Comparison of ENCODE assay signal across 8 cellular contexts in the genomic region with DNA sequence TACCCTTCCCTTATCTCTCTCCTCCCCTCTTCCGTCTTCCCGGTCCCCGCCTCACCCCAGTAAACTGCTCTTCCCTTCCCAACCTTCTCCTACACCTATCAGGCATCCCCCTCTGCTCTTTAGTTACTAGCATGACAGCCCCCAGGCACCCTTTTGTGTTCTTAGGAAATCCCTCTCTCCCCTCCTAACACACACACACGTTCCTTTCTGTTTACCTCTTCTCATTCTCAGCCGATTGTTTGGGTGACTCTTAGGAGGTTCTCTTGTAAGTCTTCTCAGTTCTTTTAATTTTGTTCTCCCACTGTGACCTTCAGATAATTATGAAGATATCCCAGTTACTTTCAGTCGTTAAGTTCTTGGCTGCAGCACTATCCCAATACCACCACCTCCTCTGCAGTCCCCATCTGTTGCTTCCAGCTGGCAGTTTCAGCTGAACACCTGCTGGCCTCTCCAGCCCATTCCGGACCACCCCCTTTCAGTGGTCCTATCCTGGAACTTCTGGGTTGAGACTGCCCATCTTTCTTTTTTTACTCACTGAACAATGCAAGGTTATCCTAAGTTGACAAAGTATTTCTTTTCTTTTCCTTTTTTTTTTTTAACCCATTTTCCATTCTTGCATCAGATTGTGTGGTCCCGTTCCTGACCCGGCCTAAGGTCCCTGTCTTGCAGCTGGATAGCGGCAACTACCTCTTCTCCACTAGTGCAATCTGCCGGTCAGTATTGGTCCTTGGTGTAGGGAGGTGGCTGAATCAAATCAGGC. TPM values are rescaled to one million over a fixed set of nuclear protein-coding genes. Genes with fewer than 3 reads are reported as not detected.
DNase-seq lines count a peak whose midpoint lies in the region; ATAC-seq and TF ChIP-seq lines count a peak whose summit lies in the region.

No MANE protein-coding gene starts in this region.

- H3K4me3 ChIP-seq in iPS-20b (ENCODE audit: low read length) (peak overlapping the region; percentile 95), suprapubic skin (peak overlapping the region; percentile 80)

- H3K4me1 Mint-ChIP-seq in activated T-cell treated with anti-CD3 and anti-CD28 coated beads, Interleukin-2, amount 50 U/mL, for 72 hours (ENCODE audit: low read depth), result peaks cover 31% of the 10 kb centered on the region
- peaks cover 33% of the 10 kb centered on the region for H3K4me1 Mint-ChIP-seq in activated T-helper 1 cell treated with anti-CD3 and anti-CD28 coated beads, Interleukin-12 subunit alpha, Interleukin-12 subunit beta, Interleukin-2, Interleukin-4 antibody, amounts not matched to agents 30 ng/mL and 10 ng/mL and 1 ng/mL, durations not matched to agents 14 hours and 24 hours and 36 hours (ENCODE audit: low read depth)

- peaks cover 29 to 46% of the 10 kb centered on the region in 2 donors for H3K36me3 Mint-ChIP-seq in activated T-cell treated with anti-CD3 and anti-CD28 coated beads, Interleukin-2, amount 50 U/mL, for 72 hours (ENCODE audit: insufficient read depth in 2 of 2)
- peaks cover 39% of the 10 kb centered on the region for H3K36me3 Mint-ChIP-seq in activated T-helper 1 cell treated with anti-CD3 and anti-CD28 coated beads, Interleukin-12 subunit alpha, Interleukin-12 subunit beta, Interleukin-2, Interleukin-4 antibody, amounts not matched to agents 30 ng/mL and 10 ng/mL and 1 ng/mL, durations not matched to agents 14 hours and 24 hours and 36 hours (ENCODE audit: low read depth)

- ATAC-seq in activated T-cell treated with anti-CD3 and anti-CD28 coated beads, Interleukin-2, amount 50 U/mL, for 72 hours (replicated peaks in 1 of 2), result no peak
- no peak for ATAC-seq in HG03108 (IDR thresholded peaks at IDR 0.05; ENCODE audit: unreplicated experiment)

- no peak for DNase-seq in activated T-cell treated with anti-CD3 and anti-CD28 coated beads, Interleukin-2, amount 50 U/mL, for 72 hours
- no peak for DNase-seq in activated T-cell treated with anti-CD3 and anti-CD28 coated beads, Interleukin-2, amount 50 U/mL, for 48 hours
- no peak for DNase-seq in activated T-helper 1 cell treated with anti-CD3 and anti-CD28 coated beads, Interleukin-12 subunit alpha, Interleukin-12 subunit beta, Interleukin-2, Interleukin-4 antibody, amounts not matched to agents 30 ng/mL and 10 ng/mL and 1 ng/mL, durations not matched to agents 14 hours and 24 hours and 36 hours (ENCODE audit: low spot score)
- DNase-seq in suprapubic skin (ENCODE audit: low spot score in 2 of 2) (no peak), DMS114 treated with DMSO at 0.1 percent for 48 hours (lab: John Stamatoyannopoulos, UW; ENCODE audit: unreplicated experiment) (no peak)
- DNase-seq in effector CD8-positive, alpha-beta T cell (lab: John Stamatoyannopoulos, UW), result no peak

- H3K4me1 ChIP-seq in iPS-20b (ENCODE audit: insufficient read depth, low read length), result peaks cover 4% of the 10 kb centered on the region; the same call in 1 of the 2 replicates
- peaks cover 17% of the 10 kb centered on the region for H3K4me1 ChIP-seq in suprapubic skin

- TF ChIP-seq POLR2A in suprapubic skin (IDR thresholded peaks at IDR 0.05), result no peak

- no peaks in the 10 kb centered on the region for H3K27me3 Mint-ChIP-seq in activated T-cell treated with anti-CD3 and anti-CD28 coated beads, Interleukin-2, amount 50 U/mL, for 72 hours (ENCODE audit: low read depth)
- H3K27me3 Mint-ChIP-seq in activated T-helper 1 cell treated with anti-CD3 and anti-CD28 coated beads, Interleukin-12 subunit alpha, Interleukin-12 subunit beta, Interleukin-2, Interleukin-4 antibody, amounts not matched to agents 30 ng/mL and 10 ng/mL and 1 ng/mL, durations not matched to agents 14 hours and 24 hours and 36 hours (ENCODE audit: insufficient read depth), result no peaks in the 10 kb centered on the region

- intact Hi-C loops in activated T-helper 1 cell treated with anti-CD3 and anti-CD28 coated beads, Interleukin-12 subunit alpha, Interleukin-12 subunit beta, Interleukin-2, Interleukin-4 antibody, amounts not matched to agents 30 ng/mL and 10 ng/mL and 1 ng/mL, durations not matched to agents 14 hours and 24 hours and 36 hours (cut with micrococcal nuclease), result loop anchor here (1.0 to 2.0 kb wide), 2 partner anchors 32 to 58 kb away; a partner anchor contains a TSS

- peak overlapping the region; percentile 92 to 99 for H3K4me3 Mint-ChIP-seq in activated T-cell treated with anti-CD3 and anti-CD28 coated beads, Interleukin-2, amount 50 U/mL, for 72 hours
- peak overlapping the region; percentile 97 for H3K4me3 Mint-ChIP-seq in activated T-helper 1 cell treated with anti-CD3 and anti-CD28 coated beads, Interleukin-12 subunit alpha, Interleukin-12 subunit beta, Interleukin-2, Interleukin-4 antibody, amounts not matched to agents 30 ng/mL and 10 ng/mL and 1 ng/mL, durations not matched to agents 14 hours and 24 hours and 36 hours

- WGBS in suprapubic skin, result 34% methylated on average over 11 of the region's 11 CpGs

- peak overlapping the region; percentile 98 for H3K27ac Mint-ChIP-seq in activated T-cell treated with anti-CD3 and anti-CD28 coated beads, Interleukin-2, amount 50 U/mL, for 72 hours
- H3K27ac Mint-ChIP-seq in activated T-helper 1 cell treated with anti-CD3 and anti-CD28 coated beads, Interleukin-12 subunit alpha, Interleukin-12 subunit beta, Interleukin-2, Interleukin-4 antibody, amounts not matched to agents 30 ng/mL and 10 ng/mL and 1 ng/mL, durations not matched to agents 14 hours and 24 hours and 36 hours, result peak overlapping the region; percentile 96

- no peak for TF ChIP-seq CTCF in suprapubic skin (IDR thresholded peaks at IDR 0.05)

- TF ChIP-seq EP300 in suprapubic skin (IDR thresholded peaks at IDR 0.05), result no peak

- peak overlapping the region; percentile 97 for H3K9ac ChIP-seq in iPS-20b (ENCODE audit: low read depth, low read length)

- H3K27ac ChIP-seq in iPS-20b (ENCODE audit: low read length), result peak overlapping the region; percentile 74
- peak overlapping the region; percentile 66 for H3K27ac ChIP-seq in suprapubic skin

- H3K9me3 Mint-ChIP-seq in activated T-cell treated with anti-CD3 and anti-CD28 coated beads, Interleukin-2, amount 50 U/mL, for 72 hours, result no peaks in the 10 kb centered on the region
- no peaks in the 10 kb centered on the region for H3K9me3 Mint-ChIP-seq in activated T-helper 1 cell treated with anti-CD3 and anti-CD28 coated beads, Interleukin-12 subunit alpha, Interleukin-12 subunit beta, Interleukin-2, Interleukin-4 antibody, amounts not matched to agents 30 ng/mL and 10 ng/mL and 1 ng/mL, durations not matched to agents 14 hours and 24 hours and 36 hours

- peaks cover 42% of the 10 kb centered on the region for H3K36me3 ChIP-seq in iPS-20b (ENCODE audit: insufficient read depth, low read depth, low read length)
- peaks cover 37% of the 10 kb centered on the region for H3K36me3 ChIP-seq in suprapubic skin

- H3K9me3 ChIP-seq in iPS-20b (ENCODE audit: insufficient read depth, low read depth, low read length), result peaks cover 3% of the 10 kb centered on the region; the same call in 1 of the 2 replicates
- H3K9me3 ChIP-seq in suprapubic skin, result no peaks in the 10 kb centered on the region

- H3K27me3 ChIP-seq in iPS-20b (ENCODE audit: insufficient read depth, low read length), result no peaks in the 10 kb centered on the region
- no peaks in the 10 kb centered on the region for H3K27me3 ChIP-seq in suprapubic skin

RNA-seq across cellular contexts. Expression of a gene that starts 0.7 kb away (rescaled TPM):
- total RNA-seq in activated T-cell treated with anti-CD3 and anti-CD28 coated beads, Interleukin-2, amount 50 U/mL, for 72 hours, result 100 to 1,000 TPM; 575 to 653 TPM
- total RNA-seq in activated T-helper 1 cell treated with anti-CD3 and anti-CD28 coated beads, Interleukin-12 subunit alpha, Interleukin-12 subunit beta, Interleukin-2, Interleukin-4 antibody, amounts not matched to agents 30 ng/mL and 10 ng/mL and 1 ng/mL, durations not matched to agents 14 hours and 24 hours and 36 hours, result 283 and 318 TPM in 2 replicates
- 100 to 1,000 TPM in 1 of 4 donors, 10 to 100 TPM in 3; 55.7 to 203 (median 79.7) TPM for total RNA-seq in suprapubic skin

RNA-seq across cellular contexts. Expression of a gene that starts 8.9 kb away (rescaled TPM):
- 100 to 1,000 TPM; 119 to 153 TPM for total RNA-seq in activated T-cell treated with anti-CD3 and anti-CD28 coated beads, Interleukin-2, amount 50 U/mL, for 72 hours
- 102 TPM in 2 replicates for total RNA-seq in activated T-helper 1 cell treated with anti-CD3 and anti-CD28 coated beads, Interleukin-12 subunit alpha, Interleukin-12 subunit beta, Interleukin-2, Interleukin-4 antibody, amounts not matched to agents 30 ng/mL and 10 ng/mL and 1 ng/mL, durations not matched to agents 14 hours and 24 hours and 36 hours
- total RNA-seq in suprapubic skin, result 1 to 10 TPM; 5.4 to 7.4 (median 5.9) TPM

RNA-seq across cellular contexts. Expression of a gene that starts 29.0 kb away (rescaled TPM):
- 1 to 10 TPM in 1 of 2 donors, under 1 TPM in 1; 0.21 to 1.3 TPM for total RNA-seq in activated T-cell treated with anti-CD3 and anti-CD28 coated beads, Interleukin-2, amount 50 U/mL, for 72 hours
- 1.5 and 2.5 TPM in 2 replicates for total RNA-seq in activated T-helper 1 cell treated with anti-CD3 and anti-CD28 coated beads, Interleukin-12 subunit alpha, Interleukin-12 subunit beta, Interleukin-2, Interleukin-4 antibody, amounts not matched to agents 30 ng/mL and 10 ng/mL and 1 ng/mL, durations not matched to agents 14 hours and 24 hours and 36 hours
- total RNA-seq in suprapubic skin, result 1 to 10 TPM in 2 of 4 donors, under 1 TPM in 1, not detected in 1; 0.51 to 2.9 (median 2.0) TPM

RNA-seq across cellular contexts. Expression of a gene that starts 31.7 kb away (rescaled TPM):
- total RNA-seq in activated T-cell treated with anti-CD3 and anti-CD28 coated beads, Interleukin-2, amount 50 U/mL, for 72 hours, result 10 to 100 TPM; 64.6 to 71.7 TPM
- 17.8 and 18.1 TPM in 2 replicates for total RNA-seq in activated T-helper 1 cell treated with anti-CD3 and anti-CD28 coated beads, Interleukin-12 subunit alpha, Interleukin-12 subunit beta, Interleukin-2, Interleukin-4 antibody, amounts not matched to agents 30 ng/mL and 10 ng/mL and 1 ng/mL, durations not matched to agents 14 hours and 24 hours and 36 hours
- total RNA-seq in suprapubic skin, result 10 to 100 TPM in 3 of 4 donors, 1 to 10 TPM in 1; 8.1 to 33.6 (median 14.4) TPM

RNA-seq across cellular contexts. Expression of a gene that starts 33.5 kb away (rescaled TPM):
- 1 to 10 TPM; 3.8 to 4.8 TPM for total RNA-seq in activated T-cell treated with anti-CD3 and anti-CD28 coated beads, Interleukin-2, amount 50 U/mL, for 72 hours
- 0.22 and 0.41 TPM in 2 replicates for total RNA-seq in activated T-helper 1 cell treated with anti-CD3 and anti-CD28 coated beads, Interleukin-12 subunit alpha, Interleukin-12 subunit beta, Interleukin-2, Interleukin-4 antibody, amounts not matched to agents 30 ng/mL and 10 ng/mL and 1 ng/mL, durations not matched to agents 14 hours and 24 hours and 36 hours
- under 1 TPM in 1 of 4 donors, not detected in 3; 0.56 TPM for total RNA-seq in suprapubic skin

Comparison
In these comparisons a context has a peak if more than half of its experiments do, and no peak if none do; other contexts are left out.
1. RNA of a gene that starts 8.9 kb away (total RNA-seq): 119 to 153 TPM in activated T-cell treated with anti-CD3 and anti-CD28 coated beads, Interleukin-2, amount 50 U/mL, for 72 hours and 102 TPM in activated T-helper 1 cell treated with anti-CD3 and anti-CD28 coated beads, Interleukin-12 subunit alpha, Interleukin-12 subunit beta, Interleukin-2, Interleukin-4 antibody, amounts not matched to agents 30 ng/mL and 10 ng/mL and 1 ng/mL, durations not matched to agents 14 hours and 24 hours and 36 hours; 5.4 to 7.4 TPM in suprapubic skin; every median in the first group is over 10 times any median in the second.